1 cellular context compared by ENCODE assay signal in the genomic region with DNA sequence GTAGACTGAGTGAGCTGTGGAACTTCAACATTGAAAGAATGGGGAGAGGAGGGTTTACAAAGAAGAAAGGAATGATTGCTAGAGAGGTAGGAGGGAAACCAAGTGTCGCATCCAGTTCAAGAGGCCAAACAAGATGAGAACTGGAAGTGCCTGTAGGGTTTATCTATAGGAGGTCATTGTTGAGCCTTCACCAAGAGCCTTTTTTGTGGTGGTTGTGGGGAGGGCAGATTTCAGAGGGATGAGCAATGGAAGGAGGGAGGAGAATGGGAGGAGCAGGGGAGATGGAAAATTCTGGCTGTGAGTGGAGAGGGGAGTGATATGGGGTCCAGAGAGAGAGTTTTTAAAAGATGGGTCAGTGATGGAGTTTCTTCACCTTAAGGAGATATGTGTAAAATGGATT.
TF ChIP-seq lines count a peak whose summit lies in the region.

No MANE protein-coding gene starts in this region.

TF ChIP-seq in HCT116, 20 proteins besides CTCF, POLR2A, EP300 and RAD21 (continued from another document):
- TF ChIP-seq, protein P1, sequence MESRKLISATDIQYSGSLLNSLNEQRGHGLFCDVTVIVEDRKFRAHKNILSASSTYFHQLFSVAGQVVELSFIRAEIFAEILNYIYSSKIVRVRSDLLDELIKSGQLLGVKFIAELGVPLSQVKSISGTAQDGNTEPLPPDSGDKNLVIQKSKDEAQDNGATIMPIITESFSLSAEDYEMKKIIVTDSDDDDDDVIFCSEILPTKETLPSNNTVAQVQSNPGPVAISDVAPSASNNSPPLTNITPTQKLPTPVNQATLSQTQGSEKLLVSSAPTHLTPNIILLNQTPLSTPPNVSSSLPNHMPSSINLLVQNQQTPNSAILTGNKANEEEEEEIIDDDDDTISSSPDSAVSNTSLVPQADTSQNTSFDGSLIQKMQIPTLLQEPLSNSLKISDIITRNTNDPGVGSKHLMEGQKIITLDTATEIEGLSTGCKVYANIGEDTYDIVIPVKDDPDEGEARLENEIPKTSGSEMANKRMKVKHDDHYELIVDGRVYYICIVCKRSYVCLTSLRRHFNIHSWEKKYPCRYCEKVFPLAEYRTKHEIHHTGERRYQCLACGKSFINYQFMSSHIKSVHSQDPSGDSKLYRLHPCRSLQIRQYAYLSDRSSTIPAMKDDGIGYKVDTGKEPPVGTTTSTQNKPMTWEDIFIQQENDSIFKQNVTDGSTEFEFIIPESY (IDR thresholded peaks at IDR 0.05; ENCODE audit: extremely low read depth, insufficient replicate concordance, low read length): no peak
- TF ChIP-seq EZH2 (IDR thresholded peaks at IDR 0.05) (no peak), FOSL1 (IDR thresholded peaks at IDR 0.05; ENCODE audit: low read depth) (peak; percentile 64), SP1 (IDR thresholded peaks at IDR 0.05; ENCODE audit: low read depth) (peak; percentile 79), JUND (IDR thresholded peaks at IDR 0.05) (peak; percentile 52; the same call in 1 of the 2 replicates), CBX3 (IDR thresholded peaks at IDR 0.05; ENCODE audit: low read depth) (0 out of 2 replicates have a peak, but pooled peaks have one; percentile 31), REST (IDR thresholded peaks at IDR 0.05; ENCODE audit: low read depth) (no peak)
- TF ChIP-seq, protein P2, sequence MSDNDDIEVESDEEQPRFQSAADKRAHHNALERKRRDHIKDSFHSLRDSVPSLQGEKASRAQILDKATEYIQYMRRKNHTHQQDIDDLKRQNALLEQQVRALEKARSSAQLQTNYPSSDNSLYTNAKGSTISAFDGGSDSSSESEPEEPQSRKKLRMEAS (IDR thresholded peaks at IDR 0.05): no peak
